ENCODE assay signal across 9 cellular contexts in genomic region chr7:98745722-98746318, GRCh38.
DNase-seq lines count a peak whose midpoint lies in the region; ATAC-seq and TF ChIP-seq lines count a peak whose summit lies in the region.
"Had no signal": no experiment of that assay in that cellular context is flagged by ENCODE, and none has a peak within 500 bp of the region (broad histone marks: within the 10 kb centered on the region; RNA-seq: fewer than 3 reads in every experiment).

No MANE protein-coding gene starts in this region.

- no peaks in the 10 kb centered on the region for H3K9me2 ChIP-seq in DOHH2 (replicated peaks; ENCODE audit: control insufficient read depth, low read length)

- TF ChIP-seq POLR2A in spleen (IDR thresholded peaks at IDR 0.05) (no peak), GM18505 (IDR thresholded peaks at IDR 0.05; ENCODE audit: borderline replicate concordance, extremely low read depth, insufficient read depth, insufficient read length) (no peak)

- no peaks in the 10 kb centered on the region for H3K27me3 Mint-ChIP-seq in activated naive CD4-positive, alpha-beta T cell treated with anti-CD3 and anti-CD28 coated beads, Interleukin-2, amount 10 ng/mL, durations not matched to agents 7 days and 5 days

- H3K36me3 ChIP-seq in DOHH2 (ENCODE audit: control insufficient read depth, low read length) (no peaks in the 10 kb centered on the region), SJCRH30 (no peaks in the 10 kb centered on the region), spleen (no peaks in the 10 kb centered on the region)

- WGBS in spleen, 5 donors: 28 to 36% (median 32%) methylated on average over 5 of the region's 5 CpGs

- no peak overlapping the region for H3K4me3 Mint-ChIP-seq in activated naive CD4-positive, alpha-beta T cell treated with anti-CD3 and anti-CD28 coated beads, Interleukin-2, amount 10 ng/mL, durations not matched to agents 7 days and 5 days
- H3K4me3 Mint-ChIP-seq: dendritic cell treated with granulocyte-macrophage colony-stimulating factor and Interleukin-4, amounts not matched to agents 40 ng/mL and 50 ng/mL, for 4 days had no signal

- CTCF ChIA-PET in activated naive CD4-positive, alpha-beta T cell treated with anti-CD3 and anti-CD28 coated beads, Interleukin-2, amount 10 ng/mL, durations not matched to agents 7 days and 5 days (lab: Charles Lee): interaction anchor here (0.6 to 2.7 kb wide), 19 partner anchors 10 to 452 kb away, joined by 3 to 31 read pairs (median 4); no protein-coding TSS in a partner anchor

- peaks cover 4% of the 10 kb centered on the region; the same call in 1 of the 2 replicates for H3F3A ChIP-seq in DOHH2 (ENCODE audit: control insufficient read depth, insufficient read depth)

- intact Hi-C loops in left cardiac atrium (cut with DNase I): loop anchor here (5.0 to 10.0 kb wide), 2 partner anchors 314 to 451 kb away; no protein-coding TSS in a partner anchor
- intact Hi-C loops in spleen (cut with DNase I; ENCODE audit: low total_unique reads): loop anchor here (5.0 kb wide), 1 partner anchor 314 kb away; no protein-coding TSS in a partner anchor

- H3K27ac Mint-ChIP-seq in activated naive CD4-positive, alpha-beta T cell treated with anti-CD3 and anti-CD28 coated beads, Interleukin-2, amount 10 ng/mL, durations not matched to agents 7 days and 5 days: no peak overlapping the region
- H3K27ac Mint-ChIP-seq: dendritic cell treated with granulocyte-macrophage colony-stimulating factor and Interleukin-4, amounts not matched to agents 40 ng/mL and 50 ng/mL, for 4 days had no signal

- peaks cover 3% of the 10 kb centered on the region; the same call in 1 of the 2 replicates for H3K27me3 ChIP-seq in DOHH2 (ENCODE audit: control insufficient read depth, low read length)
- H3K27me3 ChIP-seq in SJCRH30: no peaks in the 10 kb centered on the region; the same call in 1 of the 2 replicates
- H3K27me3 ChIP-seq in spleen (replicated peaks in 1 of 7): peaks cover 0 to 35% (median 0%) of the 10 kb centered on the region in 7 donors

- H3K9me3 Mint-ChIP-seq in activated naive CD4-positive, alpha-beta T cell treated with anti-CD3 and anti-CD28 coated beads, Interleukin-2, amount 10 ng/mL, durations not matched to agents 7 days and 5 days: no peaks in the 10 kb centered on the region
- H3K9me3 Mint-ChIP-seq: dendritic cell treated with granulocyte-macrophage colony-stimulating factor and Interleukin-4, amounts not matched to agents 40 ng/mL and 50 ng/mL, for 4 days had no signal

- no peaks in the 10 kb centered on the region for H3K4me1 Mint-ChIP-seq in activated naive CD4-positive, alpha-beta T cell treated with anti-CD3 and anti-CD28 coated beads, Interleukin-2, amount 10 ng/mL, durations not matched to agents 7 days and 5 days

- peak; percentile 99 for TF ChIP-seq CTCF in DOHH2 (IDR thresholded peaks at IDR 0.05; ENCODE audit: low read depth, low read length, poor library complexity, severe bottlenecking)
- peak; percentile 31 to 80 (median 69) for TF ChIP-seq CTCF in spleen (IDR thresholded peaks at IDR 0.05 in 8 of 11, conservative IDR thresholded peaks at IDR 0.05 in 3 of 11)

- no peaks in the 10 kb centered on the region for H3K4me1 ChIP-seq in DOHH2 (ENCODE audit: control insufficient read depth, low read length)
- H3K4me1 ChIP-seq in SJCRH30: no peaks in the 10 kb centered on the region
- H3K4me1 ChIP-seq in spleen: no peaks in the 10 kb centered on the region

- DNase-seq in HUDEP-2 (lab: John Stamatoyannopoulos, UW; ENCODE audit: unreplicated experiment in 76 of 76) (peak in 54 of 76 experiments; percentile 3 to 72 (median 37)), SJCRH30 (peak; percentile 66 to 83), left cardiac atrium (peak; percentile 47), spleen (peak; percentile 91)
- DNase-seq in activated naive CD4-positive, alpha-beta T cell treated with anti-CD3 and anti-CD28 coated beads, Interleukin-2, amount 10 ng/mL, durations not matched to agents 7 days and 5 days: peak; percentile 79

- H3K9me3 ChIP-seq in DOHH2 (ENCODE audit: control insufficient read depth, insufficient read depth, low read length) (no peaks in the 10 kb centered on the region), SJCRH30 (replicated peaks) (0 out of 2 replicates have a peak, but pooled peaks cover 4% of the 10 kb centered on the region), spleen (peaks cover 0 to 6% (median 4%) of the 10 kb centered on the region in 8 donors)

- ATAC-seq in left cardiac atrium: no peak
- ATAC-seq in GM18505 (IDR thresholded peaks at IDR 0.05; ENCODE audit: unreplicated experiment): no peak
- no peak for ATAC-seq in HG03039 (IDR thresholded peaks at IDR 0.05; ENCODE audit: unreplicated experiment)

- H3K4me2 ChIP-seq in DOHH2 (ENCODE audit: low read length): no peak overlapping the region

- no peaks in the 10 kb centered on the region for H3K36me3 Mint-ChIP-seq in activated naive CD4-positive, alpha-beta T cell treated with anti-CD3 and anti-CD28 coated beads, Interleukin-2, amount 10 ng/mL, durations not matched to agents 7 days and 5 days

- H4K20me1 ChIP-seq in DOHH2 (ENCODE audit: control insufficient read depth, insufficient read depth, low read depth, low read length): no peaks in the 10 kb centered on the region

- H3K4me3 ChIP-seq in DOHH2 (ENCODE audit: low read length) (no peak overlapping the region), SJCRH30 (no peak overlapping the region), spleen (no peak overlapping the region)

- no peak overlapping the region for H3K27ac ChIP-seq in DOHH2 (ENCODE audit: low read depth, low read length)
- no peak overlapping the region for H3K27ac ChIP-seq in SJCRH30
- H3K27ac ChIP-seq in spleen: no peak overlapping the region

- no peaks in the 10 kb centered on the region for H3K79me2 ChIP-seq in DOHH2 (ENCODE audit: control insufficient read depth, low read length)

Comparison
In these comparisons a context has a peak if more than half of its experiments do, and no peak if none do; other contexts are left out.
1. DNase-seq: peak in every context shown above with its lines; median percentile 91 in spleen; 79 in activated naive CD4-positive, alpha-beta T cell treated with anti-CD3 and anti-CD28 coated beads, Interleukin-2, amount 10 ng/mL, durations not matched to agents 7 days and 5 days; 74 in SJCRH30; 47 in left cardiac atrium; 37 in HUDEP-2.